1 cellular context compared by ENCODE assay signal in genomic region chr3:50604628-50605588, GRCh38.
TF ChIP-seq lines count a peak whose summit lies in the region.

No MANE protein-coding gene starts in this region.

TF ChIP-seq in K562, 482 proteins besides CTCF, POLR2A, EP300 and RAD21 (continued from another document and continues in another):
- TF ChIP-seq, protein P1, sequence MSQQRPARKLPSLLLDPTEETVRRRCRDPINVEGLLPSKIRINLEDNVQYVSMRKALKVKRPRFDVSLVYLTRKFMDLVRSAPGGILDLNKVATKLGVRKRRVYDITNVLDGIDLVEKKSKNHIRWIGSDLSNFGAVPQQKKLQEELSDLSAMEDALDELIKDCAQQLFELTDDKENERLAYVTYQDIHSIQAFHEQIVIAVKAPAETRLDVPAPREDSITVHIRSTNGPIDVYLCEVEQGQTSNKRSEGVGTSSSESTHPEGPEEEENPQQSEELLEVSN (IDR thresholded peaks at IDR 0.05; ENCODE audit: borderline replicate concordance in 1 of 2, extremely low read depth in 1 of 2, insufficient read depth in 1 of 2, insufficient read length in 1 of 2, low read depth in 1 of 2, low read length in 1 of 2, poor library complexity in 1 of 2, severe bottlenecking in 1 of 2) = no peak
- TF ChIP-seq GTF2E2 (tag; IDR thresholded peaks at IDR 0.05) = no peak
- TF ChIP-seq SMAD3 (CRISPR knock-in tag; conservative IDR thresholded peaks at IDR 0.05) = no peak
- TF ChIP-seq ZNF197 (CRISPR knock-in tag; IDR thresholded peaks at IDR 0.05; ENCODE audit: low read depth) = no peak
- no peak for TF ChIP-seq ZNF253 (CRISPR knock-in tag; conservative IDR thresholded peaks at IDR 0.05)
- TF ChIP-seq ZC3H8 (IDR thresholded peaks at IDR 0.05) = no peak
- TF ChIP-seq POLR2G (IDR thresholded peaks at IDR 0.05; ENCODE audit: low read depth, low read length) = peak; percentile 64; the same call in 1 of the 2 replicates
- 0 out of 4 replicates have a peak, but pooled peaks of 1 of the 2 experiments have one; percentile 16 for TF ChIP-seq MLX (CRISPR knock-in tag; conservative IDR thresholded peaks at IDR 0.05)
- no peak for TF ChIP-seq MYC (IDR thresholded peaks at IDR 0.05; ENCODE audit: low read depth, low read length)
- TF ChIP-seq MYC (CRISPR knock-in tag; IDR thresholded peaks at IDR 0.05; ENCODE audit: borderline replicate concordance, low read depth) = peak; percentile 30; the same call in 1 of the 2 replicates
- TF ChIP-seq CTBP1 (IDR thresholded peaks at IDR 0.05; ENCODE audit: borderline replicate concordance) = no peak
- TF ChIP-seq THRA (IDR thresholded peaks at IDR 0.05) = no peak
- TF ChIP-seq ZBTB1 (CRISPR knock-in tag; IDR thresholded peaks at IDR 0.05; ENCODE audit: borderline replicate concordance, low read depth) = no peak
- TF ChIP-seq COPS2 (conservative IDR thresholded peaks at IDR 0.05) = no peak
- no peak for TF ChIP-seq RNF2 (IDR thresholded peaks at IDR 0.05)
- TF ChIP-seq, protein P2, sequence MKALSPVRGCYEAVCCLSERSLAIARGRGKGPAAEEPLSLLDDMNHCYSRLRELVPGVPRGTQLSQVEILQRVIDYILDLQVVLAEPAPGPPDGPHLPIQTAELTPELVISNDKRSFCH (CRISPR knock-in tag; IDR thresholded peaks at IDR 0.05) = no peak
- TF ChIP-seq, protein P2 (tag; IDR thresholded peaks at IDR 0.05) = peak; percentile 75
- no peak for TF ChIP-seq CHCHD3 (CRISPR knock-in tag; IDR thresholded peaks at IDR 0.05)
- no peak for TF ChIP-seq PYGO2 (tag; IDR thresholded peaks at IDR 0.05)
- TF ChIP-seq, protein P3, sequence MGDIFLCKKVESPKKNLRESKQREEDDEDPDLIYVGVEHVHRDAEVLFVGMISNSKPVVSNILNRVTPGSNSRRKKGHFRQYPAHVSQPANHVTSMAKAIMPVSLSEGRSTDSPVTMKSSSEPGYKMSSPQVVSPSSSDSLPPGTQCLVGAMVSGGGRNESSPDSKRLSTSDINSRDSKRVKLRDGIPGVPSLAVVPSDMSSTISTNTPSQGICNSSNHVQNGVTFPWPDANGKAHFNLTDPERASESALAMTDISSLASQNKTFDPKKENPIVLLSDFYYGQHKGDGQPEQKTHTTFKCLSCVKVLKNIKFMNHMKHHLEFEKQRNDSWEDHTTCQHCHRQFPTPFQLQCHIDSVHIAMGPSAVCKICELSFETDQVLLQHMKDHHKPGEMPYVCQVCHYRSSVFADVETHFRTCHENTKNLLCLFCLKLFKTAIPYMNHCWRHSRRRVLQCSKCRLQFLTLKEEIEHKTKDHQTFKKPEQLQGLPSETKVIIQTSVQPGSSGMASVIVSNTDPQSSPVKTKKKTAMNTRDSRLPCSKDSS (IDR thresholded peaks at IDR 0.05; ENCODE audit: low read depth, partially characterized antibody) = no peak
- TF ChIP-seq KDM5B (IDR thresholded peaks at IDR 0.05; ENCODE audit: insufficient replicate concordance, low read depth, low read length) = peak; percentile 54
- TF ChIP-seq MLLT1 (IDR thresholded peaks at IDR 0.05) = peak in 1 of 2 experiments; percentile 78; a peak in 1 of 4 replicates
- no peak for TF ChIP-seq C11orf30 (IDR thresholded peaks at IDR 0.05; ENCODE audit: low read depth)
- TF ChIP-seq MCM7 (IDR thresholded peaks at IDR 0.05) = no peak
- TF ChIP-seq ZBTB7A (IDR thresholded peaks at IDR 0.05; ENCODE audit: borderline replicate concordance, control insufficient read depth, low read depth, low read length) = no peak
- TF ChIP-seq ZZZ3 (IDR thresholded peaks at IDR 0.05) = no peak
- TF ChIP-seq LARP7 (IDR thresholded peaks at IDR 0.05) = no peak
- TF ChIP-seq NBN (IDR thresholded peaks at IDR 0.05; ENCODE audit: low read depth) = no peak
- TF ChIP-seq MITF (IDR thresholded peaks at IDR 0.05) = no peak
- no peak for TF ChIP-seq ZNF444 (CRISPR knock-in tag; IDR thresholded peaks at IDR 0.05)
- TF ChIP-seq CC2D1A (IDR thresholded peaks at IDR 0.05) = no peak
- no peak for TF ChIP-seq CBX5 (IDR thresholded peaks at IDR 0.05; ENCODE audit: borderline replicate concordance, low read depth)
- no peak for TF ChIP-seq ZNF512 (tag; IDR thresholded peaks at IDR 0.05)
- 0 out of 2 replicates have a peak, but pooled peaks have one; percentile 11 for TF ChIP-seq ETV5 (CRISPR knock-in tag; IDR thresholded peaks at IDR 0.05; ENCODE audit: low read depth)
- no peak for TF ChIP-seq ZNF263 (CRISPR knock-in tag; IDR thresholded peaks at IDR 0.05; ENCODE audit: borderline replicate concordance)
- no peak for TF ChIP-seq ZBTB43 (CRISPR knock-in tag; IDR thresholded peaks at IDR 0.05)
- TF ChIP-seq SMARCA5 (IDR thresholded peaks at IDR 0.05) = no peak
- no peak for TF ChIP-seq ASH1L (IDR thresholded peaks at IDR 0.05; ENCODE audit: borderline replicate concordance, low read depth, partially characterized antibody)
- no peak for TF ChIP-seq HDAC8 (tag; IDR thresholded peaks at IDR 0.05)
- TF ChIP-seq, protein P4, sequence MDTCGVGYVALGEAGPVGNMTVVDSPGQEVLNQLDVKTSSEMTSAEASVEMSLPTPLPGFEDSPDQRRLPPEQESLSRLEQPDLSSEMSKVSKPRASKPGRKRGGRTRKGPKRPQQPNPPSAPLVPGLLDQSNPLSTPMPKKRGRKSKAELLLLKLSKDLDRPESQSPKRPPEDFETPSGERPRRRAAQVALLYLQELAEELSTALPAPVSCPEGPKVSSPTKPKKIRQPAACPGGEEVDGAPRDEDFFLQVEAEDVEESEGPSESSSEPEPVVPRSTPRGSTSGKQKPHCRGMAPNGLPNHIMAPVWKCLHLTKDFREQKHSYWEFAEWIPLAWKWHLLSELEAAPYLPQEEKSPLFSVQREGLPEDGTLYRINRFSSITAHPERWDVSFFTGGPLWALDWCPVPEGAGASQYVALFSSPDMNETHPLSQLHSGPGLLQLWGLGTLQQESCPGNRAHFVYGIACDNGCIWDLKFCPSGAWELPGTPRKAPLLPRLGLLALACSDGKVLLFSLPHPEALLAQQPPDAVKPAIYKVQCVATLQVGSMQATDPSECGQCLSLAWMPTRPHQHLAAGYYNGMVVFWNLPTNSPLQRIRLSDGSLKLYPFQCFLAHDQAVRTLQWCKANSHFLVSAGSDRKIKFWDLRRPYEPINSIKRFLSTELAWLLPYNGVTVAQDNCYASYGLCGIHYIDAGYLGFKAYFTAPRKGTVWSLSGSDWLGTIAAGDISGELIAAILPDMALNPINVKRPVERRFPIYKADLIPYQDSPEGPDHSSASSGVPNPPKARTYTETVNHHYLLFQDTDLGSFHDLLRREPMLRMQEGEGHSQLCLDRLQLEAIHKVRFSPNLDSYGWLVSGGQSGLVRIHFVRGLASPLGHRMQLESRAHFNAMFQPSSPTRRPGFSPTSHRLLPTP (IDR thresholded peaks at IDR 0.05; ENCODE audit: borderline replicate concordance, extremely low read depth, insufficient read length) = no peak
- peak; percentile 78; the same call in 1 of the 2 replicates for TF ChIP-seq ZBTB17 (CRISPR knock-in tag; IDR thresholded peaks at IDR 0.05)
- TF ChIP-seq, protein P5, sequence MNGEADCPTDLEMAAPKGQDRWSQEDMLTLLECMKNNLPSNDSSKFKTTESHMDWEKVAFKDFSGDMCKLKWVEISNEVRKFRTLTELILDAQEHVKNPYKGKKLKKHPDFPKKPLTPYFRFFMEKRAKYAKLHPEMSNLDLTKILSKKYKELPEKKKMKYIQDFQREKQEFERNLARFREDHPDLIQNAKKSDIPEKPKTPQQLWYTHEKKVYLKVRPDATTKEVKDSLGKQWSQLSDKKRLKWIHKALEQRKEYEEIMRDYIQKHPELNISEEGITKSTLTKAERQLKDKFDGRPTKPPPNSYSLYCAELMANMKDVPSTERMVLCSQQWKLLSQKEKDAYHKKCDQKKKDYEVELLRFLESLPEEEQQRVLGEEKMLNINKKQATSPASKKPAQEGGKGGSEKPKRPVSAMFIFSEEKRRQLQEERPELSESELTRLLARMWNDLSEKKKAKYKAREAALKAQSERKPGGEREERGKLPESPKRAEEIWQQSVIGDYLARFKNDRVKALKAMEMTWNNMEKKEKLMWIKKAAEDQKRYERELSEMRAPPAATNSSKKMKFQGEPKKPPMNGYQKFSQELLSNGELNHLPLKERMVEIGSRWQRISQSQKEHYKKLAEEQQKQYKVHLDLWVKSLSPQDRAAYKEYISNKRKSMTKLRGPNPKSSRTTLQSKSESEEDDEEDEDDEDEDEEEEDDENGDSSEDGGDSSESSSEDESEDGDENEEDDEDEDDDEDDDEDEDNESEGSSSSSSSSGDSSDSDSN (IDR thresholded peaks at IDR 0.05; ENCODE audit: borderline replicate concordance in 1 of 2, low read depth in 2 of 2, low read length in 2 of 2) = no peak
- TF ChIP-seq ATF4 (CRISPR knock-in tag; IDR thresholded peaks at IDR 0.05) = peak; percentile 59; the same call in 1 of the 2 replicates
- TF ChIP-seq ZNF24 (IDR thresholded peaks at IDR 0.05) = no peak
- no peak for TF ChIP-seq ZNF239 (CRISPR knock-in tag; IDR thresholded peaks at IDR 0.05)
- no peak for TF ChIP-seq ZBTB34 (CRISPR knock-in tag; IDR thresholded peaks at IDR 0.05)
- TF ChIP-seq BACH1 (tag; IDR thresholded peaks at IDR 0.05) = 0 out of 2 replicates have a peak, but pooled peaks have one; percentile 51
